ENCODE assay signal across 10 cellular contexts in the genomic region with DNA sequence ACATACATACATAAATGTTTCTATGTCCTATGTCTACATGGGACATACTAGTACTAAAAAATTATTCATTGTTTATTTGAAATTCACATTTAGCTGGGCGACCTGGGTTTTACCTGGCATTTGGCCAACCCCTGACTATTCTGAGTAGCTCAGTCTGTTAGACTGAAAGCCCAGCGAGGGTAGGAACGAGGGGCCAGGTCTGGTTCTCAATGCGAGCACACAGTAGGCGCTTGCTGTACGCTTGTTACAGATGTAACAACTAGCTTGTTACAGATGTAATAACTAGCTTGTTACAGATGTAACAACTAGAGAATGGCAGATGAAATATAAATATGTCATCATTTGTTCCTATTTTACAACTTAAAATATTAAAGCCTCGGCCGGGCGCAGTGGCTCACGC. TPM values are rescaled to one million over a fixed set of nuclear protein-coding genes. Genes with fewer than 3 reads are reported as not detected.
DNase-seq lines count a peak whose midpoint lies in the region; ATAC-seq, FAIRE-seq and TF ChIP-seq lines count a peak whose summit lies in the region.
"Had no signal": no experiment of that assay in that cellular context is flagged by ENCODE, and none has a peak within 500 bp of the region (broad histone marks: within the 10 kb centered on the region; RNA-seq: fewer than 3 reads in every experiment).

No MANE protein-coding gene starts in this region.

- no peak for DNase-seq in HCT116 (ENCODE audit: low read depth, low spot score)
- no peak for DNase-seq in astrocyte (ENCODE audit: low read depth)
- DNase-seq in nephron progenitor cell: no peak
- DNase-seq in stimulated activated naive CD4-positive, alpha-beta T cell (lab: John Stamatoyannopoulos, UW): no peak
- no peak for DNase-seq in omental fat pad (ENCODE audit: low spot score)
- no peak for DNase-seq in GM13977 (ENCODE audit: low spot score)
- DNase-seq: HCEC 1CT; NK-92 treated with Interleukin-12 subunit alpha and Interleukin-12 subunit beta, amount 100 ng/mL, for 24 hours had no signal

- H3K27me3 Mint-ChIP-seq in astrocyte (ENCODE audit: low read depth, unreplicated experiment): no peaks in the 10 kb centered on the region
- peaks cover 12% of the 10 kb centered on the region for H3K27me3 Mint-ChIP-seq in nephron progenitor cell (ENCODE audit: low read depth, poor library complexity)

- H3K9me3 Mint-ChIP-seq in astrocyte (ENCODE audit: unreplicated experiment) (no peaks in the 10 kb centered on the region), nephron progenitor cell (no peaks in the 10 kb centered on the region)
- H3K9me3 Mint-ChIP-seq: activated naive CD4-positive, alpha-beta T cell treated with anti-CD3 and anti-CD28 coated beads, Interleukin-2, amount 50 U/mL, for 72 hours had no signal

- no peak for TF ChIP-seq CTCF in C4-2B (conservative IDR thresholded peaks at IDR 0.05)
- no peak for TF ChIP-seq CTCF in HCT116 (IDR thresholded peaks at IDR 0.05 in 2 of 3, conservative IDR thresholded peaks at IDR 0.05 in 1 of 3; ENCODE audit: borderline replicate concordance in 1 of 3, insufficient read depth in 1 of 3, low read depth in 2 of 3, low read length in 2 of 3)
- no peak for TF ChIP-seq CTCF in astrocyte (IDR thresholded peaks at IDR 0.05; ENCODE audit: insufficient read depth, low read depth, low read length)
- no peak for TF ChIP-seq CTCF in nephron progenitor cell (IDR thresholded peaks at IDR 0.05)
- no peak for TF ChIP-seq CTCF in omental fat pad (IDR thresholded peaks at IDR 0.05)
- no peak for TF ChIP-seq CTCF in GM13977 (IDR thresholded peaks at IDR 0.05; ENCODE audit: extremely low read depth, insufficient read depth, missing control alignments)

- H2AFZ ChIP-seq in HCT116 (ENCODE audit: low read depth, low read length, poor library complexity, severe bottlenecking) (no peak overlapping the region), astrocyte (ENCODE audit: low read depth, low read length) (peak overlapping the region; percentile 94)

- TF ChIP-seq RAD21 in HCT116 (IDR thresholded peaks at IDR 0.05; ENCODE audit: low read depth): no peak

- H3K4me1 Mint-ChIP-seq in astrocyte (ENCODE audit: low read depth, unreplicated experiment) (peaks cover 3% of the 10 kb centered on the region), nephron progenitor cell (peaks cover 56% of the 10 kb centered on the region)

- H3K4me2 ChIP-seq in HCT116 (ENCODE audit: low read length) (peak overlapping the region; percentile 97), astrocyte (ENCODE audit: low read length) (no peak overlapping the region)

- H3K36me3 Mint-ChIP-seq in astrocyte (ENCODE audit: low read depth, unreplicated experiment) (peaks cover 5% of the 10 kb centered on the region), nephron progenitor cell (ENCODE audit: low read depth) (peaks cover 23% of the 10 kb centered on the region)

- H3K9ac ChIP-seq in HCT116 (ENCODE audit: low read length): no peak overlapping the region
- H3K9ac ChIP-seq in astrocyte (ENCODE audit: low read length): no peak overlapping the region

- ATAC-seq in HCT116 (no peak), omental fat pad (ENCODE audit: low FRiP score) (no peak)
- ATAC-seq: activated naive CD4-positive, alpha-beta T cell treated with anti-CD3 and anti-CD28 coated beads, Interleukin-2, amount 50 U/mL, for 72 hours had no signal

- POLR2A ChIA-PET in HCT116 (lab: Charles Lee): interaction anchor here (1.1 to 4.1 kb wide), 4 partner anchors 11 to 524 kb away, joined by 4 to 39 read pairs (median 9); a partner anchor contains a TSS

- in situ Hi-C loops in GM13977 (cut with MboI; ENCODE audit: low pct_unique_long_range_greater_than_20kb, low sequenced_read_pairs, unreplicated experiment): no loop called here

- H3K9me3 ChIP-seq in HCT116 (ENCODE audit: control insufficient read depth in 1 of 2, insufficient read depth in 1 of 2, low read depth in 1 of 2, low read length in 2 of 2): no peaks in the 10 kb centered on the region
- H3K9me3 ChIP-seq in astrocyte (ENCODE audit: insufficient read depth, low read depth, low read length): no peaks in the 10 kb centered on the region

- RAD21 ChIA-PET in HCT116 (lab: Charles Lee; ENCODE audit: low non-redundant PET in 1 of 2, low total read pairs in 2 of 2, uncharacterized antibody in 2 of 2, unreplicated experiment in 2 of 2): interaction anchor here in 1 of 2 experiments (1.0 kb wide), 1 partner anchor 27 kb away, joined by 3 read pairs; a partner anchor contains a TSS

- H3K4me3 ChIP-seq in HCT116 (replicated peaks in 1 of 2; ENCODE audit: low read depth in 1 of 2, low read length in 2 of 2) (peak overlapping the region; percentile 72 to 99), astrocyte (ENCODE audit: insufficient read depth, low read depth, low read length) (no peak overlapping the region)

- H3K4me1 ChIP-seq in HCT116 (ENCODE audit: control insufficient read depth in 1 of 2, insufficient read depth in 2 of 2, low read length in 2 of 2) (peaks cover 37 to 62% of the 10 kb centered on the region in 2 experiments), astrocyte (ENCODE audit: insufficient read depth, low read length) (peaks cover 19% of the 10 kb centered on the region)

- no peak for TF ChIP-seq POLR2A in HCT116 (IDR thresholded peaks at IDR 0.05; ENCODE audit: borderline replicate concordance, extremely low read depth, insufficient read depth, insufficient read length)

- no TSS peak for BruUV-seq in HCT116 (replicated peaks; lab: Mats Ljungman, UMichigan)

- peaks cover 21% of the 10 kb centered on the region for H3K79me2 ChIP-seq in HCT116 (ENCODE audit: insufficient read depth, low read length)
- peaks cover 13% of the 10 kb centered on the region for H3K79me2 ChIP-seq in astrocyte (ENCODE audit: insufficient read depth, low read length)

- H3K27me3 ChIP-seq in HCT116 (ENCODE audit: insufficient read depth, low read length): no peaks in the 10 kb centered on the region
- H3K27me3 ChIP-seq in astrocyte (ENCODE audit: insufficient read depth, low read length): no peaks in the 10 kb centered on the region

- no peaks in the 10 kb centered on the region; a peak in 1 of 4 replicates for H3K36me3 ChIP-seq in HCT116 (ENCODE audit: control insufficient read depth in 1 of 2, insufficient read depth in 2 of 2, low read length in 2 of 2)
- H3K36me3 ChIP-seq in astrocyte (ENCODE audit: insufficient read depth, low read length): no peaks in the 10 kb centered on the region

- FAIRE-seq in astrocyte (lab: Jason Lieb, UNC): no peak

- H4K20me1 ChIP-seq in HCT116 (ENCODE audit: insufficient read depth) (no peaks in the 10 kb centered on the region), astrocyte (ENCODE audit: insufficient read depth, low read length) (no peaks in the 10 kb centered on the region)

- intact Hi-C loops in HCT116 (cut with micrococcal nuclease): no loop called here

- H3K27ac Mint-ChIP-seq in astrocyte (ENCODE audit: unreplicated experiment) (peak overlapping the region; percentile 41), nephron progenitor cell (no peak overlapping the region)

- H3K4me3 Mint-ChIP-seq in astrocyte (ENCODE audit: unreplicated experiment) (peak overlapping the region; percentile 89), nephron progenitor cell (peak overlapping the region; percentile 96)

- H3K9me2 ChIP-seq in HCT116 (ENCODE audit: insufficient read depth): no peaks in the 10 kb centered on the region

- CTCF ChIA-PET in HCT116 (lab: Charles Lee): interaction anchor here (0.6 to 2.2 kb wide), 3 partner anchors 7 to 43 kb away, joined by 4 to 5 read pairs (median 4); no protein-coding TSS in a partner anchor

- H3K27ac ChIP-seq in C4-2B (peak overlapping the region; percentile 85), HCT116 (ENCODE audit: low read depth, low read length) (peak overlapping the region; percentile 93), astrocyte (ENCODE audit: low read depth, low read length) (no peak overlapping the region)

TF ChIP-seq in HCT116, 20 proteins besides CTCF, POLR2A, EP300 and RAD21 (continues in another document):
- TF ChIP-seq, protein P1, sequence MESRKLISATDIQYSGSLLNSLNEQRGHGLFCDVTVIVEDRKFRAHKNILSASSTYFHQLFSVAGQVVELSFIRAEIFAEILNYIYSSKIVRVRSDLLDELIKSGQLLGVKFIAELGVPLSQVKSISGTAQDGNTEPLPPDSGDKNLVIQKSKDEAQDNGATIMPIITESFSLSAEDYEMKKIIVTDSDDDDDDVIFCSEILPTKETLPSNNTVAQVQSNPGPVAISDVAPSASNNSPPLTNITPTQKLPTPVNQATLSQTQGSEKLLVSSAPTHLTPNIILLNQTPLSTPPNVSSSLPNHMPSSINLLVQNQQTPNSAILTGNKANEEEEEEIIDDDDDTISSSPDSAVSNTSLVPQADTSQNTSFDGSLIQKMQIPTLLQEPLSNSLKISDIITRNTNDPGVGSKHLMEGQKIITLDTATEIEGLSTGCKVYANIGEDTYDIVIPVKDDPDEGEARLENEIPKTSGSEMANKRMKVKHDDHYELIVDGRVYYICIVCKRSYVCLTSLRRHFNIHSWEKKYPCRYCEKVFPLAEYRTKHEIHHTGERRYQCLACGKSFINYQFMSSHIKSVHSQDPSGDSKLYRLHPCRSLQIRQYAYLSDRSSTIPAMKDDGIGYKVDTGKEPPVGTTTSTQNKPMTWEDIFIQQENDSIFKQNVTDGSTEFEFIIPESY (IDR thresholded peaks at IDR 0.05; ENCODE audit: extremely low read depth, insufficient replicate concordance, low read length): no peak
- TF ChIP-seq SP1 (IDR thresholded peaks at IDR 0.05; ENCODE audit: low read depth) (no peak), ELF1 (IDR thresholded peaks at IDR 0.05; ENCODE audit: borderline replicate concordance, low read depth) (no peak), TCF7L2 (IDR thresholded peaks at IDR 0.05; ENCODE audit: borderline replicate concordance, extremely low read depth, insufficient read depth, insufficient read length) (no peak), FOSL1 (IDR thresholded peaks at IDR 0.05; ENCODE audit: low read depth) (no peak), EZH2phosphoT487 (IDR thresholded peaks at IDR 0.05; ENCODE audit: borderline replicate concordance) (no peak)

RNA-seq across cellular contexts. Expression of a gene that starts 0.9 kb away (rescaled TPM):
- total RNA-seq in HCT116 (2021; ENCODE audit: unreplicated experiment): 22.9 TPM
- polyA plus RNA-seq in HCT116 (2012): 14.9 and 16.5 TPM in 2 replicates
- 8.1 and 9.0 TPM in 2 replicates for total RNA-seq in astrocyte
- 1 to 10 TPM; 5.5 to 6.1 (median 5.8) TPM for total RNA-seq in omental fat pad

RNA-seq across cellular contexts. Expression of a gene that starts 1.8 kb away (rescaled TPM):
- total RNA-seq in HCT116 (2021; ENCODE audit: unreplicated experiment) (73.0 TPM), astrocyte (21.4 and 21.7 TPM in 2 replicates), omental fat pad (10 to 100 TPM in 2 of 4 donors, 1 to 10 TPM in 2; 7.2 to 36.4 (median 12.0) TPM)
- 36.5 and 41.5 TPM in 2 replicates for polyA plus RNA-seq in HCT116 (2012)

RNA-seq across cellular contexts. Expression of a gene that starts 26.2 kb away (rescaled TPM):
- total RNA-seq in HCT116 (2021; ENCODE audit: unreplicated experiment) (68.6 TPM), astrocyte (115 and 123 TPM in 2 replicates), omental fat pad (10 to 100 TPM in 3 of 4 donors, 1 to 10 TPM in 1; 4.6 to 44.4 (median 23.8) TPM)
- 65.0 and 72.6 TPM in 2 replicates for polyA plus RNA-seq in HCT116 (2012)

RNA-seq across cellular contexts. Expression of a gene that starts 29.9 kb away (rescaled TPM):
- total RNA-seq in HCT116 (2021; ENCODE audit: unreplicated experiment) (114 TPM), astrocyte (64.8 and 65.1 TPM in 2 replicates), omental fat pad (100 to 1,000 TPM in 3 of 4 donors, 10 to 100 TPM in 1; 87.9 to 134 (median 119) TPM)
- 53.8 and 68.6 TPM in 2 replicates for polyA plus RNA-seq in HCT116 (2012)

RNA-seq across cellular contexts. Expression of a gene that starts 32.4 kb away (rescaled TPM):
- total RNA-seq in HCT116 (2021; ENCODE audit: unreplicated experiment): 5.2 TPM
- polyA plus RNA-seq in HCT116 (2012): 4.5 and 6.2 TPM in 2 replicates
- 8.5 and 9.4 TPM in 2 replicates for total RNA-seq in astrocyte
- 10 to 100 TPM in 2 of 4 donors, 1 to 10 TPM in 2; 6.1 to 13.2 (median 11.1) TPM for total RNA-seq in omental fat pad
